ENCODE assay signal across 1 cellular context in genomic region chr22:49209452-49210195, GRCh38.
TF ChIP-seq lines count a peak whose summit lies in the region.

No MANE protein-coding gene starts in this region.

TF ChIP-seq in HepG2, 621 proteins besides CTCF, POLR2A, EP300 and RAD21 (continued from another document and continues in another):
- TF ChIP-seq ZNF468 (CRISPR knock-in tag; IDR thresholded peaks at IDR 0.05): no peak
- no peak for TF ChIP-seq GLI4 (CRISPR knock-in tag; IDR thresholded peaks at IDR 0.05; ENCODE audit: borderline replicate concordance)
- TF ChIP-seq GFI1 (CRISPR knock-in tag; IDR thresholded peaks at IDR 0.05; ENCODE audit: borderline replicate concordance): no peak
- no peak for TF ChIP-seq ZNF530 (CRISPR knock-in tag; IDR thresholded peaks at IDR 0.05; ENCODE audit: low read depth)
- peak; percentile 26; the same call in 1 of the 2 replicates for TF ChIP-seq MEIS2 (CRISPR knock-in tag; IDR thresholded peaks at IDR 0.05)
- TF ChIP-seq POGZ (CRISPR knock-in tag; IDR thresholded peaks at IDR 0.05): no peak
- no peak for TF ChIP-seq NFE2L1 (CRISPR knock-in tag; IDR thresholded peaks at IDR 0.05; ENCODE audit: borderline replicate concordance)
- 0 out of 2 replicates have a peak, but pooled peaks have one; percentile 11 for TF ChIP-seq RNF2 (conservative IDR thresholded peaks at IDR 0.05; ENCODE audit: low read depth)
- TF ChIP-seq ZNF263 (CRISPR knock-in tag; IDR thresholded peaks at IDR 0.05): no peak
- no peak for TF ChIP-seq ZNF446 (CRISPR knock-in tag; IDR thresholded peaks at IDR 0.05)
- TF ChIP-seq NCOA1 (CRISPR knock-in tag; IDR thresholded peaks at IDR 0.05): no peak
- TF ChIP-seq ZBTB37 (CRISPR knock-in tag; IDR thresholded peaks at IDR 0.05): no peak
- no peak for TF ChIP-seq ZNF20 (CRISPR knock-in tag; IDR thresholded peaks at IDR 0.05)
- no peak for TF ChIP-seq WIZ (CRISPR knock-in tag; IDR thresholded peaks at IDR 0.05)
- TF ChIP-seq SMC3 (IDR thresholded peaks at IDR 0.05; ENCODE audit: low read length): no peak
- TF ChIP-seq ZNF563 (CRISPR knock-in tag; IDR thresholded peaks at IDR 0.05): no peak
- TF ChIP-seq LBX2 (CRISPR knock-in tag; IDR thresholded peaks at IDR 0.05; ENCODE audit: borderline replicate concordance): no peak
- no peak for TF ChIP-seq ZMYM3 (CRISPR knock-in tag; IDR thresholded peaks at IDR 0.05)
- TF ChIP-seq ZMYM4 (CRISPR knock-in tag; IDR thresholded peaks at IDR 0.05): 0 out of 2 replicates have a peak, but pooled peaks have one; percentile 30
- no peak for TF ChIP-seq AKNA (CRISPR knock-in tag; IDR thresholded peaks at IDR 0.05; ENCODE audit: borderline replicate concordance)
- no peak for TF ChIP-seq GZF1 (CRISPR knock-in tag; IDR thresholded peaks at IDR 0.05)
- no peak for TF ChIP-seq NFKBIZ (CRISPR knock-in tag; IDR thresholded peaks at IDR 0.05)
- no peak for TF ChIP-seq ZEB1 (IDR thresholded peaks at IDR 0.05; ENCODE audit: insufficient replicate concordance, low read depth)
- no peak for TF ChIP-seq ZNF589 (CRISPR knock-in tag; conservative IDR thresholded peaks at IDR 0.05)
- TF ChIP-seq MAX (IDR thresholded peaks at IDR 0.05): 0 out of 2 replicates have a peak, but pooled peaks have one; percentile 13
- TF ChIP-seq KDM5A (IDR thresholded peaks at IDR 0.05; ENCODE audit: borderline replicate concordance, low read length): no peak
- no peak for TF ChIP-seq ISX (CRISPR knock-in tag; conservative IDR thresholded peaks at IDR 0.05)
- TF ChIP-seq ZNF543 (CRISPR knock-in tag; IDR thresholded peaks at IDR 0.05): no peak
- TF ChIP-seq ZNF775 (CRISPR knock-in tag; IDR thresholded peaks at IDR 0.05; ENCODE audit: borderline replicate concordance): no peak
- TF ChIP-seq POLR2AphosphoS5 (IDR thresholded peaks at IDR 0.05; ENCODE audit: low read depth, low read length): no peak
- TF ChIP-seq HDAC2 (CRISPR knock-in tag; IDR thresholded peaks at IDR 0.05): peak; percentile 68
- TF ChIP-seq ZNF550 (CRISPR knock-in tag; IDR thresholded peaks at IDR 0.05; ENCODE audit: borderline replicate concordance): no peak
- no peak for TF ChIP-seq ZNF33B (CRISPR knock-in tag; IDR thresholded peaks at IDR 0.05)
- TF ChIP-seq RNF219 (CRISPR knock-in tag; IDR thresholded peaks at IDR 0.05): no peak
- no peak for TF ChIP-seq PCBP1 (IDR thresholded peaks at IDR 0.05; ENCODE audit: borderline replicate concordance, low read depth, low read length)
- TF ChIP-seq RBAK (CRISPR knock-in tag; IDR thresholded peaks at IDR 0.05): no peak
- no peak for TF ChIP-seq ZNF274 (CRISPR knock-in tag; IDR thresholded peaks at IDR 0.05)
- TF ChIP-seq TAF1 (CRISPR knock-in tag; IDR thresholded peaks at IDR 0.05): no peak
- TF ChIP-seq ZNF546 (CRISPR knock-in tag; conservative IDR thresholded peaks at IDR 0.05): no peak
- no peak for TF ChIP-seq HDAC6 (IDR thresholded peaks at IDR 0.05; ENCODE audit: low read depth, low read length)
- TF ChIP-seq ZNF124 (CRISPR knock-in tag; IDR thresholded peaks at IDR 0.05): no peak
- TF ChIP-seq ZNF564 (CRISPR knock-in tag; IDR thresholded peaks at IDR 0.05): no peak
- no peak for TF ChIP-seq SOX6 (IDR thresholded peaks at IDR 0.05)
- peak; percentile 38; the same call in 1 of the 2 replicates for TF ChIP-seq SOX6 (CRISPR knock-in tag; IDR thresholded peaks at IDR 0.05)
- TF ChIP-seq XRCC5 (optimal IDR thresholded peaks at IDR 0.05; ENCODE audit: low read length): no peak
- no peak for TF ChIP-seq ZBTB21 (CRISPR knock-in tag; IDR thresholded peaks at IDR 0.05)
- TF ChIP-seq PRDM4 (CRISPR knock-in tag; IDR thresholded peaks at IDR 0.05; ENCODE audit: borderline replicate concordance): no peak
- TF ChIP-seq SMAD3 (CRISPR knock-in tag; IDR thresholded peaks at IDR 0.05): no peak
- TF ChIP-seq ZNF780A (CRISPR knock-in tag; IDR thresholded peaks at IDR 0.05): no peak
- peak; percentile 56 for TF ChIP-seq GATAD2A (CRISPR knock-in tag; IDR thresholded peaks at IDR 0.05)
- TF ChIP-seq THAP8 (CRISPR knock-in tag; IDR thresholded peaks at IDR 0.05; ENCODE audit: borderline replicate concordance): no peak
- no peak for TF ChIP-seq HHEX (CRISPR knock-in tag; IDR thresholded peaks at IDR 0.05)
- no peak for TF ChIP-seq ZNF660 (CRISPR knock-in tag; IDR thresholded peaks at IDR 0.05; ENCODE audit: borderline replicate concordance, low read depth)
- TF ChIP-seq ZSCAN29 (CRISPR knock-in tag; conservative IDR thresholded peaks at IDR 0.05): no peak
- TF ChIP-seq ZNF800 (CRISPR knock-in tag; IDR thresholded peaks at IDR 0.05): peak; percentile 66; the same call in 1 of the 2 replicates
- TF ChIP-seq SSRP1 (CRISPR knock-in tag; IDR thresholded peaks at IDR 0.05): no peak
- TF ChIP-seq NR3C1 (CRISPR knock-in tag; IDR thresholded peaks at IDR 0.05): no peak
- TF ChIP-seq FOSL1 (CRISPR knock-in tag; IDR thresholded peaks at IDR 0.05; ENCODE audit: borderline replicate concordance): no peak
- no peak for TF ChIP-seq HNRNPUL1 (IDR thresholded peaks at IDR 0.05; ENCODE audit: low read depth, low read length)
- no peak for TF ChIP-seq ZNF781 (CRISPR knock-in tag; IDR thresholded peaks at IDR 0.05; ENCODE audit: borderline replicate concordance, not compliant biosample characterization)
- no peak for TF ChIP-seq ZBTB2 (CRISPR knock-in tag; IDR thresholded peaks at IDR 0.05; ENCODE audit: low read depth)
- TF ChIP-seq ZNF33A (CRISPR knock-in tag; IDR thresholded peaks at IDR 0.05; ENCODE audit: borderline replicate concordance): no peak
- TF ChIP-seq ERF (CRISPR knock-in tag; IDR thresholded peaks at IDR 0.05): no peak
- TF ChIP-seq HNRNPK (IDR thresholded peaks at IDR 0.05; ENCODE audit: low read depth, low read length, poor library complexity, severe bottlenecking): no peak
- peak; percentile 46; the same call in 1 of the 2 replicates for TF ChIP-seq HOXA3 (CRISPR knock-in tag; IDR thresholded peaks at IDR 0.05)
- TF ChIP-seq NPAS2 (CRISPR knock-in tag; IDR thresholded peaks at IDR 0.05; ENCODE audit: borderline replicate concordance): no peak
